Comparison of ENCODE assay signal across 18 cellular contexts in genomic region chr1:234093107-234093506, GRCh38.
DNase-seq lines count a peak whose midpoint lies in the region; ATAC-seq and TF ChIP-seq lines count a peak whose summit lies in the region.
"Had no signal": no experiment of that assay in that cellular context is flagged by ENCODE, and none has a peak within 500 bp of the region (broad histone marks: within the 10 kb centered on the region; RNA-seq: fewer than 3 reads in every experiment).

No MANE protein-coding gene starts in this region.

- no peak overlapping the region for H2AFZ ChIP-seq in neural progenitor cell (replicated peaks)
- H2AFZ ChIP-seq: GM23338 had no signal

- ATAC-seq in GM18511 (IDR thresholded peaks at IDR 0.05; ENCODE audit: unreplicated experiment): no peak
- ATAC-seq: GM12878, GM23338, HCT116 had no signal

- intact Hi-C loops in CD4-positive, alpha-beta memory T cell (cut with micrococcal nuclease): no loop called here

- H3K27me3 Mint-ChIP-seq in neural progenitor cell (ENCODE audit: insufficient read depth, low read depth): peaks cover 7% of the 10 kb centered on the region
- peaks cover 11 to 20% of the 10 kb centered on the region in 2 donors for H3K27me3 Mint-ChIP-seq in CD4-positive, alpha-beta memory T cell

- H3K27ac Mint-ChIP-seq in neural progenitor cell: peak overlapping the region; percentile 10
- no peak overlapping the region for H3K27ac Mint-ChIP-seq in CD4-positive, alpha-beta memory T cell
- H3K27ac Mint-ChIP-seq: CD4-positive, CD25-positive, alpha-beta regulatory T cell; CD8-positive, alpha-beta memory T cell; GM23338; H9; HFFc6 had no signal

- no peaks in the 10 kb centered on the region for H4K20me1 ChIP-seq in neural progenitor cell (ENCODE audit: low read depth)

- DNase-seq in neural progenitor cell (ENCODE audit: low spot score): no peak
- no peak for DNase-seq in CD4-positive, alpha-beta memory T cell
- no peak for DNase-seq in NCI-H2107 treated with DMSO at 0.1 percent for 48 hours (lab: John Stamatoyannopoulos, UW; ENCODE audit: unreplicated experiment)
- DNase-seq: CD4-positive, CD25-positive, alpha-beta regulatory T cell; CD8-positive, alpha-beta memory T cell; DMS 273 treated with DMSO at 0.1 percent for 48 hours; DMS79; EL; GDM1; H9; HFFc6 had no signal

- peak overlapping the region; percentile 68 for H3K27ac ChIP-seq in C4-2B
- H3K27ac ChIP-seq in HEK293 (ENCODE audit: extremely low read depth, low read depth, low read length): no peak overlapping the region
- H3K27ac ChIP-seq in VCaP: peak overlapping the region; percentile 66
- H3K27ac ChIP-seq in neural progenitor cell: no peak overlapping the region
- H3K27ac ChIP-seq in CD4-positive, alpha-beta memory T cell (ENCODE audit: low read depth, low read length): no peak overlapping the region

- no peaks in the 10 kb centered on the region for H3K36me3 ChIP-seq in HEK293 (ENCODE audit: control insufficient read depth in 2 of 2, insufficient read depth in 1 of 2, low read length in 2 of 2)
- no peaks in the 10 kb centered on the region for H3K36me3 ChIP-seq in neural progenitor cell
- H3K36me3 ChIP-seq in CD4-positive, alpha-beta memory T cell (ENCODE audit: insufficient read depth, low read length): no peaks in the 10 kb centered on the region

- no peaks in the 10 kb centered on the region for H3K27me3 ChIP-seq in neural progenitor cell
- H3K27me3 ChIP-seq in CD4-positive, alpha-beta memory T cell (ENCODE audit: insufficient read depth, low read length): no peaks in the 10 kb centered on the region

- H3K4me1 ChIP-seq in HEK293 (ENCODE audit: control insufficient read depth, insufficient read depth, low read length) (peaks cover 8% of the 10 kb centered on the region; the same call in 1 of the 2 replicates), neural progenitor cell (no peaks in the 10 kb centered on the region)
- H3K4me1 ChIP-seq in CD4-positive, alpha-beta memory T cell (ENCODE audit: insufficient read depth, low read length): no peaks in the 10 kb centered on the region

- peaks cover 15% of the 10 kb centered on the region for H3K4me1 Mint-ChIP-seq in neural progenitor cell
- H3K4me1 Mint-ChIP-seq in CD4-positive, alpha-beta memory T cell: no peaks in the 10 kb centered on the region
- H3K4me1 Mint-ChIP-seq: CD4-positive, CD25-positive, alpha-beta regulatory T cell; CD8-positive, alpha-beta memory T cell; GM23338 had no signal

- POLR2A ChIA-PET in HEK293 (lab: Yijun Ruan, JAX): no interaction called here
- POLR2A ChIA-PET in CD4-positive, alpha-beta memory T cell (lab: Charles Lee; ENCODE audit: partially characterized antibody): no interaction called here

- H3K36me3 Mint-ChIP-seq in neural progenitor cell: no peaks in the 10 kb centered on the region
- H3K36me3 Mint-ChIP-seq in CD4-positive, alpha-beta memory T cell: no peaks in the 10 kb centered on the region
- H3K36me3 Mint-ChIP-seq: CD4-positive, CD25-positive, alpha-beta regulatory T cell; CD8-positive, alpha-beta memory T cell had no signal

- H3K4me3 ChIP-seq in HEK293 (ENCODE audit: low read depth, low read length): no peak overlapping the region
- no peak overlapping the region for H3K4me3 ChIP-seq in neural progenitor cell
- H3K4me3 ChIP-seq in CD4-positive, alpha-beta memory T cell (ENCODE audit: low read length in 2 of 2): no peak overlapping the region
- H3K4me3 ChIP-seq: GM12878, GM23338 had no signal

- CTCF ChIA-PET in HEK293 (lab: Yijun Ruan, JAX): interaction anchor here (0.7 to 1.1 kb wide), 5 partner anchors 11 to 845 kb away, joined by 4 to 6 read pairs (median 4); no protein-coding TSS in a partner anchor
- CTCF ChIA-PET in CD4-positive, alpha-beta memory T cell (lab: Charles Lee; ENCODE audit: partially characterized antibody): no interaction called here

- peaks cover 6% of the 10 kb centered on the region for H3K9me3 Mint-ChIP-seq in neural progenitor cell
- H3K9me3 Mint-ChIP-seq in CD4-positive, alpha-beta memory T cell: peaks cover 0 to 9% (median 0%) of the 10 kb centered on the region in 8 donors
- H3K9me3 Mint-ChIP-seq: GM23338, H9 had no signal

- TF ChIP-seq CTCF in C4-2B (conservative IDR thresholded peaks at IDR 0.05) (no peak), HEK293 (tag by site-specific recombination; IDR thresholded peaks at IDR 0.05) (no peak), VCaP (conservative IDR thresholded peaks at IDR 0.05) (no peak), neural progenitor cell (IDR thresholded peaks at IDR 0.05) (no peak)

- no peak overlapping the region for H3K9ac ChIP-seq in neural progenitor cell

- H3K4me2 ChIP-seq in neural progenitor cell: no peak overlapping the region
- H3K4me2 ChIP-seq: GM23338 had no signal

- H3K79me2 ChIP-seq in neural progenitor cell (ENCODE audit: low read depth): no peaks in the 10 kb centered on the region

- no peak overlapping the region for H3K4me3 Mint-ChIP-seq in neural progenitor cell
- no peak overlapping the region for H3K4me3 Mint-ChIP-seq in CD4-positive, alpha-beta memory T cell
- H3K4me3 Mint-ChIP-seq: CD4-positive, CD25-positive, alpha-beta regulatory T cell; CD8-positive, alpha-beta memory T cell; GM23338; H9; HFFc6 had no signal

- no peaks in the 10 kb centered on the region for H3F3A ChIP-seq in neural progenitor cell (ENCODE audit: low read depth)

- H3K9me3 ChIP-seq in HEK293 (ENCODE audit: control insufficient read depth, insufficient read depth, low read depth, low read length): no peaks in the 10 kb centered on the region
- no peaks in the 10 kb centered on the region for H3K9me3 ChIP-seq in neural progenitor cell (ENCODE audit: low read depth)
- H3K9me3 ChIP-seq in CD4-positive, alpha-beta memory T cell (ENCODE audit: control insufficient read depth in 1 of 2, low read length in 2 of 2): no peaks in the 10 kb centered on the region

TF ChIP-seq in HEK293, 187 proteins besides CTCF, POLR2A, EP300 and RAD21:
- TF ChIP-seq TRIM28 (IDR thresholded peaks at IDR 0.05; ENCODE audit: borderline replicate concordance, low read length): 0 out of 2 replicates have a peak, but pooled peaks have one; percentile 10
- TF ChIP-seq ZNF571 (tag by site-specific recombination; IDR thresholded peaks at IDR 0.05): no peak
- no peak for TF ChIP-seq BCL11A (tag by site-specific recombination; IDR thresholded peaks at IDR 0.05; ENCODE audit: low read depth)
- peak; percentile 48; the same call in 1 of the 2 replicates for TF ChIP-seq TCF7L2 (IDR thresholded peaks at IDR 0.05; ENCODE audit: borderline replicate concordance, low read depth, low read length)
- TF ChIP-seq, protein P1, sequence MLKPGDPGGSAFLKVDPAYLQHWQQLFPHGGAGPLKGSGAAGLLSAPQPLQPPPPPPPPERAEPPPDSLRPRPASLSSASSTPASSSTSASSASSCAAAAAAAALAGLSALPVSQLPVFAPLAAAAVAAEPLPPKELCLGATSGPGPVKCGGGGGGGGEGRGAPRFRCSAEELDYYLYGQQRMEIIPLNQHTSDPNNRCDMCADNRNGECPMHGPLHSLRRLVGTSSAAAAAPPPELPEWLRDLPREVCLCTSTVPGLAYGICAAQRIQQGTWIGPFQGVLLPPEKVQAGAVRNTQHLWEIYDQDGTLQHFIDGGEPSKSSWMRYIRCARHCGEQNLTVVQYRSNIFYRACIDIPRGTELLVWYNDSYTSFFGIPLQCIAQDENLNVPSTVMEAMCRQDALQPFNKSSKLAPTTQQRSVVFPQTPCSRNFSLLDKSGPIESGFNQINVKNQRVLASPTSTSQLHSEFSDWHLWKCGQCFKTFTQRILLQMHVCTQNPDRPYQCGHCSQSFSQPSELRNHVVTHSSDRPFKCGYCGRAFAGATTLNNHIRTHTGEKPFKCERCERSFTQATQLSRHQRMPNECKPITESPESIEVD (tag by site-specific recombination; IDR thresholded peaks at IDR 0.05): peak; percentile 66
- TF ChIP-seq ZNF660 (tag by site-specific recombination; IDR thresholded peaks at IDR 0.05): no peak

Comparison
In these comparisons a context has a peak if more than half of its experiments do, and no peak if none do; other contexts are left out.
1. H3K27ac ChIP-seq: peak in C4-2B (single experiment) and VCaP (single experiment); none in HEK293 (single experiment), neural progenitor cell (single experiment) and CD4-positive, alpha-beta memory T cell (single experiment).